9 cellular contexts compared by ENCODE assay signal in the genomic region with DNA sequence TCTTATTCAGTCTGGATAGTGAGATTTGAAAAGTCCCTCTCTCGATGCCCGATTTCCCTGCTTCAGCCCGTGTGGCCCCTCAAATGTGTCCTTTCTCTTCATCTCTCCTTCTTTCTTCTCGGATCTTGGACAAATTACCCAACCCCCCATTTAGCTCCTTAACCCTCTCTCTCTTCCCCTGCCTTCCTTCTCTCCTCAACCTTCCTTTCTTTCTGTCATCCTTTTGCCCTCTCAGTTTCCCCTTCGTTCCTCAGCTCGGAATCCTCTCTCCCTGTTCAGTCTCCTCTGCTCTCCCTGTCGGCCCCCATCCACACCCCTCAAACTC. TPM values are rescaled to one million over a fixed set of nuclear protein-coding genes. Genes with fewer than 3 reads are reported as not detected.
DNase-seq lines count a peak whose midpoint lies in the region; ATAC-seq, FAIRE-seq and TF ChIP-seq lines count a peak whose summit lies in the region.
"Had no signal": no experiment of that assay in that cellular context is flagged by ENCODE, and none has a peak within 500 bp of the region (broad histone marks: within the 10 kb centered on the region; RNA-seq: fewer than 3 reads in every experiment).

No MANE protein-coding gene starts in this region.

- intact Hi-C loops in GM12878 (cut with micrococcal nuclease; ENCODE audit: unreplicated experiment) = loop anchor here (2.0 kb wide), 2 partner anchors 34 to 138 kb away; a partner anchor contains a TSS

- TF ChIP-seq CTCF in GM12878 (IDR thresholded peaks at IDR 0.05 in 2 of 3, conservative IDR thresholded peaks at IDR 0.05 in 1 of 3; ENCODE audit: control insufficient read depth in 2 of 3, extremely low read depth in 1 of 3, insufficient read depth in 1 of 3, low read depth in 3 of 3, low read length in 3 of 3) (no peak), liver (IDR thresholded peaks at IDR 0.05; ENCODE audit: low read depth, low read length, missing input control) (no peak)

- RAD21 ChIA-PET in GM12878 (lab: Charles Lee; ENCODE audit: unreplicated experiment) = interaction anchor here (0.5 to 2.8 kb wide), 21 partner anchors 10 to 144 kb away, joined by 3 to 22 read pairs (median 5); a partner anchor contains a TSS

- H3K27ac ChIP-seq in GM12878 (ENCODE audit: control insufficient read depth, insufficient read depth) (peak overlapping the region; percentile 92), liver (ENCODE audit: low read depth in 1 of 2, low read length in 2 of 2) (peak overlapping the region; percentile 76 to 90), thymus (ENCODE audit: low read depth) (peak overlapping the region; percentile 89)

- H3K36me3 ChIP-seq in GM12878 (ENCODE audit: control insufficient read depth in 2 of 2, insufficient read depth in 2 of 2, low read length in 1 of 2) = no peaks in the 10 kb centered on the region
- H3K36me3 ChIP-seq in liver (ENCODE audit: control insufficient read depth in 4 of 4, insufficient read depth in 3 of 4, low read depth in 1 of 4, low read length in 3 of 4) = no peaks in the 10 kb centered on the region
- H3K36me3 ChIP-seq in thymus (ENCODE audit: control insufficient read depth, insufficient read depth) = no peaks in the 10 kb centered on the region

- no peak for TF ChIP-seq EP300 in GM12878 (IDR thresholded peaks at IDR 0.05; ENCODE audit: borderline replicate concordance in 1 of 2, control insufficient read depth in 1 of 2, low read depth in 2 of 2, low read length in 2 of 2)

- SMC1A ChIA-PET in GM12878 (lab: Charles Lee; ENCODE audit: uncharacterized antibody, unreplicated experiment) = interaction anchor here (0.6 to 2.6 kb wide), 16 partner anchors 10 to 169 kb away, joined by 3 to 13 read pairs (median 4); a partner anchor contains a TSS

- CTCF ChIA-PET in GM12878 (lab: Yijun Ruan, JAX) = interaction anchor here (0.6 to 8.6 kb wide), 25 partner anchors 9 to 326 kb away, joined by 3 to 116 read pairs (median 4); a partner anchor contains a TSS

- no peaks in the 10 kb centered on the region for H4K20me1 ChIP-seq in GM12878 (ENCODE audit: control insufficient read depth, insufficient read depth)

- POLR2A ChIA-PET in GM12878 (lab: Charles Lee) = interaction anchor here (0.7 to 3.8 kb wide), 14 partner anchors 10 to 304 kb away, joined by 3 to 29 read pairs (median 6); a partner anchor contains a TSS

- FAIRE-seq in GM12878 (lab: Jason Lieb, UNC) = no peak

- H2AFZ ChIP-seq in GM12878 (ENCODE audit: control insufficient read depth, low read depth, low read length) = peak overlapping the region; percentile 95

- ATAC-seq in GM12878 = no peak
- no peak for ATAC-seq in GM18867 (IDR thresholded peaks at IDR 0.05; ENCODE audit: unreplicated experiment)

- TSS peak; percentile 89 for BruUV-seq in GM12878 (replicated peaks; lab: Mats Ljungman, UMichigan)

- H3K4me3 ChIP-seq in GM12878 = peak overlapping the region; percentile 84
- H3K4me3 ChIP-seq in liver (ENCODE audit: low read depth in 1 of 3, low read length in 3 of 3) = peak overlapping the region; percentile 44 to 82 (median 61)
- peak overlapping the region; percentile 72 for H3K4me3 ChIP-seq in thymus (ENCODE audit: low read length)

- H3K4me1 ChIP-seq in GM12878 (ENCODE audit: control insufficient read depth, insufficient read depth, low read length) (peaks cover 17% of the 10 kb centered on the region), liver (ENCODE audit: control insufficient read depth in 4 of 4, insufficient read depth in 4 of 4, low read length in 3 of 4) (peaks cover 6 to 26% (median 13%) of the 10 kb centered on the region in 4 donors), thymus (ENCODE audit: control insufficient read depth, insufficient read depth, low read length) (peaks cover 5% of the 10 kb centered on the region)

- no peak for TF ChIP-seq POLR2A in GM12878 (IDR thresholded peaks at IDR 0.05; ENCODE audit: low read depth, low read length)

- H3K9ac ChIP-seq in GM12878 (ENCODE audit: control insufficient read depth, insufficient read depth, low read length) (peak overlapping the region; percentile 89), liver (ENCODE audit: low read depth in 1 of 2, low read length in 2 of 2) (peak overlapping the region; percentile 67 to 93)

- H3K9me3 ChIP-seq in GM12878 (replicated peaks; ENCODE audit: control insufficient read depth, insufficient read depth, low read length) = no peaks in the 10 kb centered on the region
- H3K9me3 ChIP-seq in liver (ENCODE audit: control insufficient read depth in 4 of 4, low read length in 3 of 4) = no peaks in the 10 kb centered on the region
- no peaks in the 10 kb centered on the region for H3K9me3 ChIP-seq in thymus (ENCODE audit: control insufficient read depth)

- 0% methylated on average over 7 of the region's 7 CpGs for WGBS in GM12878 (ENCODE audit: insufficient coverage, insufficient replicate concordance, low lambda C conversion rate, missing lambda C conversion rate)
- 3% methylated on average over 7 of the region's 7 CpGs for WGBS in liver
- 7% methylated on average over 7 of the region's 7 CpGs for WGBS in thymus

- DNase-seq in NCI-H2196 (lab: John Stamatoyannopoulos, UW; ENCODE audit: unreplicated experiment) (peak; percentile 25), NCI-H2196 treated with DMSO at 0.1 percent for 48 hours (lab: John Stamatoyannopoulos, UW; ENCODE audit: unreplicated experiment) (no peak), GM12878 (ENCODE audit: low read depth, low spot score) (no peak), amniotic stem cell (lab: John Stamatoyannopoulos, UW) (no peak), kidney glomerular epithelial cell (lab: John Stamatoyannopoulos, UW) (no peak)

- H3K79me2 ChIP-seq in GM12878 (ENCODE audit: control insufficient read depth, insufficient read depth, low read length) = no peaks in the 10 kb centered on the region

- in situ Hi-C loops in GM12878 (cut with MboI) = no loop called here

- H3K27me3 ChIP-seq in GM12878 (replicated peaks in 1 of 2; ENCODE audit: control insufficient read depth in 2 of 2, insufficient read depth in 2 of 2, low read length in 1 of 2) = no peaks in the 10 kb centered on the region
- H3K27me3 ChIP-seq in liver (ENCODE audit: control insufficient read depth in 4 of 4, insufficient read depth in 4 of 4, low read length in 3 of 4) = no peaks in the 10 kb centered on the region
- no peaks in the 10 kb centered on the region for H3K27me3 ChIP-seq in thymus (ENCODE audit: control insufficient read depth, insufficient read depth)

- peak overlapping the region; percentile 92 for H3K4me2 ChIP-seq in GM12878 (ENCODE audit: control insufficient read depth, insufficient read depth)

- TF ChIP-seq RAD21 in GM12878 (IDR thresholded peaks at IDR 0.05; ENCODE audit: insufficient read depth, low read depth, low read length) = no peak
- TF ChIP-seq RAD21 in liver (IDR thresholded peaks at IDR 0.05) = no peak

RNA-seq across cellular contexts. Expression of a gene that starts 5.7 kb away (rescaled TPM):
- 0.48 and 1.2 TPM in 2 replicates for total RNA-seq in GM12878 (2013; cell fraction: nucleolus; rRNA removed)
- total RNA-seq in GM12878 (2014; rRNA removed) (2.4 and 3.4 TPM in 2 replicates), GM12878 (2014; rRNA removed; fragmentation: Illumina TruSeq; extraction: Trizol) (1.9 and 2.0 TPM in 2 replicates), GM12878 (2021) (3.7 and 4.0 TPM in 2 replicates), liver (under 1 TPM; 0.33 to 0.37 TPM)
- polyA plus RNA-seq in GM12878 (2011; ENCODE audit: low read depth) = 0.30 TPM
- polyA plus RNA-seq in GM12878 (2011; rRNA removed) (0.12 and 0.37 TPM in 2 replicates), GM12878 (2014; fragmentation: Illumina TruSeq; extraction: Trizol) (1.6 and 4.1 TPM in 2 replicates), GM12878 (2014; fragmentation: Nextera tagmentation; extraction: Ambion mirVana) (1 to 10 TPM; 2.1 to 4.7 TPM), GM12878 (2014; rRNA removed) (2.4 and 3.2 TPM in 2 replicates), GM12878 (2016; fragmentation: Nextera tagmentation; extraction: Ambion mirVana) (1 to 10 TPM; 2.7 to 4.0 TPM), liver (under 1 TPM in 1 of 2 donors, not detected in 1; 0.09 TPM), thymus (0.62 TPM)
- 0.48 and 0.65 TPM in 2 replicates for polyA plus RNA-seq in GM12878 (2011; cell fraction: cytosol; rRNA removed)
- polyA plus RNA-seq in GM12878 (2011; cell fraction: nucleus; rRNA removed) = 2.1 and 2.3 TPM in 2 replicates
- polyA plus RNA-seq in GM12878 (2012) = 0.56 and 0.58 TPM in 2 replicates
- polyA minus RNA-seq in GM12878 (2011; rRNA and poly(A)+ RNA removed) = 1.2 and 1.4 TPM in 2 replicates
- polyA minus RNA-seq in GM12878 (2011; cell fraction: cytosol; rRNA and poly(A)+ RNA removed) = not detected in 2 replicates
- polyA minus RNA-seq in GM12878 (2011; cell fraction: nucleus; rRNA and poly(A)+ RNA removed) = 1.5 and 1.6 TPM in 2 replicates
- total RNA-seq: activated B cell treated with CpG ODN at 0.5 μM for 24 hours had no signal

RNA-seq across cellular contexts. Expression of a gene that starts 26.0 kb away (rescaled TPM):
- 0.67 TPM in 1 of 2 replicates, not detected in the other for total RNA-seq in GM12878 (2013; cell fraction: nucleolus; rRNA removed)
- total RNA-seq in GM12878 (2014; rRNA removed) (1.8 and 1.9 TPM in 2 replicates), GM12878 (2014; rRNA removed; fragmentation: Illumina TruSeq; extraction: Trizol) (1.2 and 1.3 TPM in 2 replicates), GM12878 (2021) (23.3 and 23.5 TPM in 2 replicates), liver (1 to 10 TPM; 2.8 to 4.0 TPM)
- polyA plus RNA-seq in GM12878 (2011; ENCODE audit: low read depth) = 2.4 TPM
- polyA plus RNA-seq in GM12878 (2011; rRNA removed) (0.24 and 2.0 TPM in 2 replicates), GM12878 (2014; fragmentation: Illumina TruSeq; extraction: Trizol) (4.6 and 10.4 TPM in 2 replicates), GM12878 (2014; fragmentation: Nextera tagmentation; extraction: Ambion mirVana) (under 1 TPM; 0.26 to 0.62 TPM), GM12878 (2014; rRNA removed) (7.7 and 10.8 TPM in 2 replicates), GM12878 (2016; fragmentation: Nextera tagmentation; extraction: Ambion mirVana) (10 to 100 TPM; 24.6 to 26.1 TPM), liver (1 to 10 TPM; 2.5 to 2.8 TPM), thymus (13.6 TPM)
- 3.3 and 4.0 TPM in 2 replicates for polyA plus RNA-seq in GM12878 (2011; cell fraction: cytosol; rRNA removed)
- 3.3 and 4.9 TPM in 2 replicates for polyA plus RNA-seq in GM12878 (2011; cell fraction: nucleus; rRNA removed)
- 7.4 and 9.2 TPM in 2 replicates for polyA plus RNA-seq in GM12878 (2012)
- polyA minus RNA-seq in GM12878 (2011; rRNA and poly(A)+ RNA removed) = 1.5 and 1.9 TPM in 2 replicates
- polyA minus RNA-seq in GM12878 (2011; cell fraction: cytosol; rRNA and poly(A)+ RNA removed) = 3.4 and 4.4 TPM in 2 replicates
- polyA minus RNA-seq in GM12878 (2011; cell fraction: nucleus; rRNA and poly(A)+ RNA removed) = 0.85 and 1.1 TPM in 2 replicates

RNA-seq across cellular contexts. Expression of a gene that starts 33.7 kb away (rescaled TPM):
- total RNA-seq in GM12878 (2013; cell fraction: nucleolus; rRNA removed) = 36.9 and 40.6 TPM in 2 replicates
- total RNA-seq in GM12878 (2014; rRNA removed) (112 and 131 TPM in 2 replicates), GM12878 (2014; rRNA removed; fragmentation: Illumina TruSeq; extraction: Trizol) (128 and 130 TPM in 2 replicates), GM12878 (2021) (120 and 135 TPM in 2 replicates), liver (10 to 100 TPM; 54.6 to 87.7 TPM)
- polyA plus RNA-seq in GM12878 (2011; ENCODE audit: low read depth) = 388 TPM
- polyA plus RNA-seq in GM12878 (2011; rRNA removed) (263 and 302 TPM in 2 replicates), GM12878 (2014; fragmentation: Illumina TruSeq; extraction: Trizol) (177 and 205 TPM in 2 replicates), GM12878 (2014; fragmentation: Nextera tagmentation; extraction: Ambion mirVana) (100 to 1,000 TPM; 260 to 378 TPM), GM12878 (2014; rRNA removed) (123 and 129 TPM in 2 replicates), GM12878 (2016; fragmentation: Nextera tagmentation; extraction: Ambion mirVana) (100 to 1,000 TPM; 192 to 209 TPM), liver (10 to 100 TPM; 71.9 to 92.6 TPM), thymus (94.9 TPM)
- 160 and 175 TPM in 2 replicates for polyA plus RNA-seq in GM12878 (2011; cell fraction: cytosol; rRNA removed)
- 84.2 and 90.6 TPM in 2 replicates for polyA plus RNA-seq in GM12878 (2011; cell fraction: nucleus; rRNA removed)
- polyA plus RNA-seq in GM12878 (2012) = 175 and 272 TPM in 2 replicates
- polyA minus RNA-seq in GM12878 (2011; rRNA and poly(A)+ RNA removed) = 116 and 125 TPM in 2 replicates
- polyA minus RNA-seq in GM12878 (2011; cell fraction: cytosol; rRNA and poly(A)+ RNA removed) = 76.0 and 85.0 TPM in 2 replicates
- 17.7 and 20.6 TPM in 2 replicates for polyA minus RNA-seq in GM12878 (2011; cell fraction: nucleus; rRNA and poly(A)+ RNA removed)

RNA-seq across cellular contexts. Expression of a gene that starts 57.8 kb away (rescaled TPM):
- not detected in 2 replicates for total RNA-seq in GM12878 (2013; cell fraction: nucleolus; rRNA removed)
- total RNA-seq in GM12878 (2014; rRNA removed) (not detected in 2 replicates), GM12878 (2014; rRNA removed; fragmentation: Illumina TruSeq; extraction: Trizol) (not detected in 2 replicates), GM12878 (2021) (0.28 TPM in 1 of 2 replicates, not detected in the other), liver (100 to 1,000 TPM in 1 of 2 donors, 1 to 10 TPM in 1; 1.7 to 155 TPM)
- polyA plus RNA-seq in GM12878 (2011; ENCODE audit: low read depth) = not detected
- polyA plus RNA-seq in GM12878 (2011; rRNA removed) (not detected in 2 replicates), GM12878 (2014; fragmentation: Illumina TruSeq; extraction: Trizol) (not detected in 2 replicates), GM12878 (2014; fragmentation: Nextera tagmentation; extraction: Ambion mirVana) (not detected), GM12878 (2014; rRNA removed) (0.06 TPM in 1 of 2 replicates, not detected in the other), GM12878 (2016; fragmentation: Nextera tagmentation; extraction: Ambion mirVana) (not detected), liver (under 1 TPM; 0.44 to 0.71 TPM), thymus (2.8 TPM)
- polyA plus RNA-seq in GM12878 (2011; cell fraction: cytosol; rRNA removed) = not detected in 2 replicates
- polyA plus RNA-seq in GM12878 (2011; cell fraction: nucleus; rRNA removed) = 0.10 TPM in 1 of 2 replicates, not detected in the other
- not detected in 2 replicates for polyA plus RNA-seq in GM12878 (2012)
- not detected in 2 replicates for polyA minus RNA-seq in GM12878 (2011; rRNA and poly(A)+ RNA removed)
- polyA minus RNA-seq in GM12878 (2011; cell fraction: cytosol; rRNA and poly(A)+ RNA removed) = not detected in 2 replicates
- not detected in 2 replicates for polyA minus RNA-seq in GM12878 (2011; cell fraction: nucleus; rRNA and poly(A)+ RNA removed)
- total RNA-seq: activated B cell treated with CpG ODN at 0.5 μM for 24 hours had no signal
